In genomic region chr14:54902521-54903420, GRCh38 we compare ENCODE assay signal across 8 cellular contexts. TPM values are rescaled to one million over a fixed set of nuclear protein-coding genes. Genes with fewer than 3 reads are reported as not detected.
DNase-seq lines count a peak whose midpoint lies in the region; ATAC-seq and TF ChIP-seq lines count a peak whose summit lies in the region.

Gene GCH1 (minus strand): TSS chr14:54902826. CDS start chr14:54902663, 163 bp downstream.

- POLR2A ChIA-PET in activated CD4-positive, alpha-beta T cell treated with anti-CD3 and anti-CD28 coated beads for 36 hours (lab: Charles Lee), result interaction anchor here (0.6 to 1.4 kb wide), 5 partner anchors 12 to 414 kb away, joined by 3 read pairs; no protein-coding TSS in a partner anchor

- H3K4me1 Mint-ChIP-seq in activated CD4-positive, alpha-beta T cell treated with anti-CD3 and anti-CD28 coated beads for 36 hours, result peaks cover 26% of the 10 kb centered on the region

- H3K27me3 ChIP-seq in lower lobe of right lung (ENCODE audit: low read depth), result no peaks in the 10 kb centered on the region

- H3K9me3 Mint-ChIP-seq in activated CD4-positive, alpha-beta T cell treated with anti-CD3 and anti-CD28 coated beads for 36 hours (ENCODE audit: low read depth), result no peaks in the 10 kb centered on the region

- peaks cover 9% of the 10 kb centered on the region for H3K36me3 Mint-ChIP-seq in activated CD4-positive, alpha-beta T cell treated with anti-CD3 and anti-CD28 coated beads for 36 hours (ENCODE audit: low read depth)

- no peak for TF ChIP-seq CTCF in coronary artery (IDR thresholded peaks at IDR 0.05)
- peak; percentile 47 for TF ChIP-seq CTCF in lower lobe of right lung (IDR thresholded peaks at IDR 0.05)

- intact Hi-C loops in activated CD4-positive, alpha-beta T cell treated with anti-CD3 and anti-CD28 coated beads for 36 hours (cut with DNase I, micrococcal nuclease), result loop anchor here (1.0 to 10.0 kb wide), 11 partner anchors 20 to 460 kb away; partner anchors contain the start of genes MAPK1IP1L (in 2 of the 2), SOCS4 (in 2 of the 2), WDHD1 (in 2 of the 2) and CGRRF1 (in 1 of the 2)
- intact Hi-C loops in lower lobe of right lung (cut with DNase I), result no loop called here

- peaks cover 22% of the 10 kb centered on the region for H3K4me1 ChIP-seq in lower lobe of right lung

- H3K36me3 ChIP-seq in lower lobe of right lung, result no peaks in the 10 kb centered on the region

- H3K27ac ChIP-seq in coronary artery (peak within 1 kb of the TSS in 1 of 2 donors; percentile 78), lower lobe of right lung (peak within 1 kb of the TSS; percentile 90)

- no peaks in the 10 kb centered on the region for H3K9me3 ChIP-seq in lower lobe of right lung

- peak; percentile 58 for ATAC-seq in GM18870 (IDR thresholded peaks at IDR 0.05; ENCODE audit: unreplicated experiment)
- peak; percentile 67 for ATAC-seq in HG03108 (IDR thresholded peaks at IDR 0.05; ENCODE audit: unreplicated experiment)
- ATAC-seq in activated CD4-positive, alpha-beta T cell treated with anti-CD3 and anti-CD28 coated beads for 36 hours, result peak; percentile 80
- peak; percentile 95 to 98 for ATAC-seq in lower lobe of right lung

- DNase-seq in AG08396 (ENCODE audit: low spot score) (peak; percentile 77), NCI-H2196 treated with DMSO at 0.1 percent for 48 hours (lab: John Stamatoyannopoulos, UW; ENCODE audit: unreplicated experiment) (peak; percentile 54), coronary artery (ENCODE audit: low spot score) (peak; percentile 81), lower lobe of right lung (peak; percentile 83)
- DNase-seq in activated CD4-positive, alpha-beta T cell treated with anti-CD3 and anti-CD28 coated beads for 36 hours, result peak; percentile 81
- DNase-seq in stimulated activated CD4-positive, alpha-beta T cell treated with anti-CD3 and anti-CD28 coated beads, TNF-alpha, amount 100 ng/mL, for 48 hours (ENCODE audit: low read depth in 3 of 3), result peak; percentile 32 to 60 (median 41)

- CTCF ChIA-PET in activated CD4-positive, alpha-beta T cell treated with anti-CD3 and anti-CD28 coated beads for 36 hours (lab: Charles Lee), result interaction anchor here (0.7 to 5.6 kb wide), 9 partner anchors 9 to 418 kb away, joined by 3 to 42 read pairs (median 5); no protein-coding TSS in a partner anchor

- H3K4me3 Mint-ChIP-seq in activated CD4-positive, alpha-beta T cell treated with anti-CD3 and anti-CD28 coated beads for 36 hours, result peak within 1 kb of the TSS; percentile 88

- peak within 1 kb of the TSS; percentile 90 for H3K27ac Mint-ChIP-seq in activated CD4-positive, alpha-beta T cell treated with anti-CD3 and anti-CD28 coated beads for 36 hours

- H3K27me3 Mint-ChIP-seq in activated CD4-positive, alpha-beta T cell treated with anti-CD3 and anti-CD28 coated beads for 36 hours, result no peaks in the 10 kb centered on the region

- H3K4me3 ChIP-seq in coronary artery, result peak within 1 kb of the TSS; percentile 76
- H3K4me3 ChIP-seq in lower lobe of right lung, result peak within 1 kb of the TSS; percentile 94

RNA-seq across cellular contexts. Expression of gene GCH1, which starts in this region (rescaled TPM):
- total RNA-seq in activated CD4-positive, alpha-beta T cell treated with anti-CD3 and anti-CD28 coated beads for 36 hours, result 10 to 100 TPM; 28.1 to 36.4 TPM
- 12.7 TPM for total RNA-seq in lower lobe of right lung
